Comparison of ENCODE assay signal across 8 cellular contexts in the genomic region with DNA sequence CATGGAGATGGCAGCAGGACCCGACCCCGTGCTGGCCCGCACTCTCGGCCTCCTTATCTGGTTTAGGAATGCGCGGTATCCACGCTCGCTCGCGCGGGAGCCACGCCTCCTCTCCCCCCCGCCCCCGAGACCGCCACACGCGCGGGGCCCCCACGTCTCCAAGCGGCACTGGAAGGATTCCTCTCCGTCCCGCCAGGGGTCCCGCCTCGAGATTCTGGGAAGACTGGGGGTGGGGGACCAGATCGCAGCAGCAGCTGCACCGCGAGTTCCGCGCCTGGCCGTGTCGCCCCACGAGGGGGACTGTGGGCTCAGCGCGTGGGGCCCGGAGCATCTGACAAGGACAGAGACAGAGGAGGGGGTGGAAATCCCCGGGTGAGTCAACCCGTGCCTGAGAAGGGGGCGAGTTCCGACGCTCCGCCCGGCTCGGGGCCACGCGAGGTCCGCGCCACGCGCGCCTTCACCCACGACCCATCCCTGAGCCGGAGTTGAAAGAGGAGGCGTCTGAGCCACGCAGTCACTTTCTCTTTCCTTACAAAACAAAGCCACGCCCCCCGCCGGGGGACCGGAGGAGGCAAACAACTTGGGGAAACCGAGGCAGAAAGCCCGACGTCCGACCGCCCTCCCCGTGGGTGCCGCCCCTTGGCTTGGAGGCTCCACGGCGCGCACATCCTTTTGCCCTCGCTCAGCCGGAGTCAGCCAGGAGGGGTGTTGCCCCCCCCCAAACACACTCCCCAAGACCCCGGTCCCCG. TPM values are rescaled to one million over a fixed set of nuclear protein-coding genes. Genes with fewer than 3 reads are reported as not detected.
DNase-seq lines count a peak whose midpoint lies in the region; ATAC-seq and TF ChIP-seq lines count a peak whose summit lies in the region.

No MANE protein-coding gene starts in this region.

- H3K36me3 ChIP-seq in Loucy (ENCODE audit: insufficient read depth, low read length): no peaks in the 10 kb centered on the region
- no peaks in the 10 kb centered on the region for H3K36me3 ChIP-seq in neuron (ENCODE audit: insufficient read depth, low read length)
- H3K36me3 ChIP-seq in thoracic aorta: no peaks in the 10 kb centered on the region

- peak overlapping the region; percentile 47 for H3K27ac ChIP-seq in thoracic aorta

- no peaks in the 10 kb centered on the region for H3K9me2 ChIP-seq in Loucy (replicated peaks; ENCODE audit: low read depth, low read length)

- TF ChIP-seq POLR2A in GM10847 (IDR thresholded peaks at IDR 0.05; ENCODE audit: extremely low read depth, insufficient read length): peak; percentile 25

- H3K79me2 ChIP-seq in Loucy (ENCODE audit: insufficient read depth, low read length): peaks cover 10% of the 10 kb centered on the region; the same call in 1 of the 2 replicates

- no peaks in the 10 kb centered on the region; the same call in 1 of the 2 replicates for H3F3A ChIP-seq in Loucy (ENCODE audit: low read depth)

- ATAC-seq in thoracic aorta (ENCODE audit: insufficient number of reproducible peaks, low FRiP score, low read depth): no peak
- no peak for ATAC-seq in GM21576 (IDR thresholded peaks at IDR 0.05; ENCODE audit: unreplicated experiment)

- peak overlapping the region; percentile 78 for H3K4me3 ChIP-seq in Loucy (ENCODE audit: low read length, poor library complexity, severe bottlenecking)
- H3K4me3 ChIP-seq in neuron (ENCODE audit: low read length): peak overlapping the region; percentile 92
- peak overlapping the region; percentile 89 for H3K4me3 ChIP-seq in thoracic aorta

- DNase-seq in activated T-cell treated with anti-CD3 and anti-CD28 coated beads, Interleukin-2, amount 50 U/mL, for 1 hour: peak; percentile 75
- DNase-seq in fibroblast of gingiva (ENCODE audit: low read depth) (peak; percentile 23), thoracic aorta (ENCODE audit: low spot score) (no peak), cerebellar cortex (ENCODE audit: low spot score) (no peak)

- peak overlapping the region; percentile 76 for H3K9ac ChIP-seq in Loucy (ENCODE audit: low read depth, low read length, poor library complexity, severe bottlenecking)

- no peak for TF ChIP-seq CTCF in Loucy (conservative IDR thresholded peaks at IDR 0.05; ENCODE audit: low read length)
- no peak for TF ChIP-seq CTCF in thoracic aorta (IDR thresholded peaks at IDR 0.05)

- H3K4me1 ChIP-seq in Loucy (ENCODE audit: insufficient read depth, low read length, poor library complexity, severe bottlenecking) (peaks cover 23% of the 10 kb centered on the region), neuron (ENCODE audit: insufficient read depth, low read length) (peaks cover 6% of the 10 kb centered on the region), thoracic aorta (ENCODE audit: control insufficient read depth in 1 of 2, low read depth in 2 of 2) (peaks cover 0 to 32% of the 10 kb centered on the region in 2 donors)

- H4K20me1 ChIP-seq in Loucy (ENCODE audit: insufficient read depth, low read length, poor library complexity, severe bottlenecking): no peaks in the 10 kb centered on the region

- H2AFZ ChIP-seq in Loucy (ENCODE audit: low read length) (peak overlapping the region; percentile 94), neuron (ENCODE audit: low read depth, low read length) (peak overlapping the region; percentile 95)

- H3K27me3 ChIP-seq in Loucy (ENCODE audit: insufficient read depth, low read length, poor library complexity, severe bottlenecking) (no peaks in the 10 kb centered on the region), neuron (ENCODE audit: insufficient read depth, low read length) (no peaks in the 10 kb centered on the region), thoracic aorta (replicated peaks; ENCODE audit: insufficient read depth) (no peaks in the 10 kb centered on the region)

- H3K4me2 ChIP-seq in Loucy (ENCODE audit: low read depth, low read length, poor library complexity, severe bottlenecking): peak overlapping the region; percentile 82

- H3K9me3 ChIP-seq in Loucy (ENCODE audit: insufficient read depth, low read depth, low read length) (no peaks in the 10 kb centered on the region), neuron (ENCODE audit: low read length) (no peaks in the 10 kb centered on the region), thoracic aorta (no peaks in the 10 kb centered on the region)

RNA-seq across cellular contexts. Expression of a gene that starts 0.8 kb away (rescaled TPM):
- 10 to 100 TPM in 1 of 2 donors, 1 to 10 TPM in 1; 8.3 to 15.6 TPM for total RNA-seq in thoracic aorta

RNA-seq across cellular contexts. Expression of a gene that starts 21.7 kb away (rescaled TPM):
- 10 to 100 TPM; 28.4 to 29.9 TPM for total RNA-seq in thoracic aorta

RNA-seq across cellular contexts. Expression of a gene that starts 35.6 kb away (rescaled TPM):
- 10 to 100 TPM; 57.5 to 61.2 TPM for total RNA-seq in thoracic aorta

RNA-seq across cellular contexts. Expression of a gene that starts 40.6 kb away (rescaled TPM):
- 100 to 1,000 TPM in 1 of 2 donors, 10 to 100 TPM in 1; 41.4 to 160 TPM for total RNA-seq in thoracic aorta

RNA-seq across cellular contexts. Expression of a gene that starts 56.4 kb away (rescaled TPM):
- 1 to 10 TPM in 1 of 2 donors, under 1 TPM in 1; 0.95 to 2.0 TPM for total RNA-seq in thoracic aorta

Comparison
In these comparisons a context has a peak if more than half of its experiments do, and no peak if none do; other contexts are left out.
1. DNase-seq: peak in activated T-cell treated with anti-CD3 and anti-CD28 coated beads, Interleukin-2, amount 50 U/mL, for 1 hour (single experiment) and fibroblast of gingiva (single experiment); none in thoracic aorta (single experiment) and cerebellar cortex (single experiment).
2. Peak in every context shown above with its lines, with median percentiles within 50 percentile points of each other: H3K4me3 ChIP-seq.